Comparison of ENCODE assay signal across 11 cellular contexts in the genomic region with DNA sequence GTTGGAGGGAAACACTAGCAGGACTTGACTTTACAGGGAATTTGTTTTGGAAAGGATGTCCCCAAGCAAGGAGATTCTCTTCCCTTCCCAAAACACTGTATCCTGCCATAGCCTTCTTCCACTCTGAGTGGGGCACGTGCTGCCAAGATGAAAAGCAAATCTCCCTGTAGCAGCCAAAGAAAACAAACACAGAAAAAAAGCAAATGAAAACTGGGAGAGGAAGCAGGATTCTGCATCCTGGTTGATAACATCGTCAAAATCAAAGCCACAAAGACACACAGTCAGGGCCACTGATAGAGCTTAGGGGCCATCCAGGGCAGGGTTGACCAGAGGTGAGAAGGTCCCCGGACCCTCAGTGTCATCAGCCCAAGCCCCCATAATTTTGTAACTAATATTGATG. TPM values are rescaled to one million over a fixed set of nuclear protein-coding genes. Genes with fewer than 3 reads are reported as not detected.
DNase-seq lines count a peak whose midpoint lies in the region; ATAC-seq and TF ChIP-seq lines count a peak whose summit lies in the region.
"Had no signal": no experiment of that assay in that cellular context is flagged by ENCODE, and none has a peak within 500 bp of the region (broad histone marks: within the 10 kb centered on the region; RNA-seq: fewer than 3 reads in every experiment).

No MANE protein-coding gene starts in this region.

- H3K79me2 ChIP-seq in OCI-LY7 (ENCODE audit: insufficient read depth, low read depth, low read length), result no peaks in the 10 kb centered on the region
- no peaks in the 10 kb centered on the region for H3K79me2 ChIP-seq in fibroblast of lung (ENCODE audit: control insufficient read depth, insufficient read depth, low read length)

- H3K4me3 Mint-ChIP-seq in CD14-positive monocyte (peak overlapping the region in 1 of 2 donors; percentile 65), WTC11 (no peak overlapping the region)

- H3K27ac ChIP-seq in OCI-LY7 (ENCODE audit: low read depth, low read length, poor library complexity, severe bottlenecking), result no peak overlapping the region
- no peak overlapping the region for H3K27ac ChIP-seq in fibroblast of lung (ENCODE audit: insufficient read depth, low read length)
- peak overlapping the region; percentile 73 to 80 for H3K27ac ChIP-seq in prostate gland
- H3K27ac ChIP-seq: brain microvascular endothelial cell, HL-60 had no signal

- WGBS in prostate gland, result 36% methylated on average over 3 of the region's 3 CpGs

- H3K4me1 ChIP-seq in OCI-LY7 (ENCODE audit: insufficient read depth, low read length, poor library complexity, severe bottlenecking) (peaks cover 7% of the 10 kb centered on the region), fibroblast of lung (ENCODE audit: control insufficient read depth, extremely low read depth, insufficient read depth, low read length) (peaks cover 18% of the 10 kb centered on the region), prostate gland (replicated peaks) (no peaks in the 10 kb centered on the region)

- peaks cover 0 to 2% of the 10 kb centered on the region in 2 donors for H3K36me3 Mint-ChIP-seq in CD14-positive monocyte
- no peaks in the 10 kb centered on the region for H3K36me3 Mint-ChIP-seq in WTC11

- ATAC-seq in GM18519 (IDR thresholded peaks at IDR 0.05; ENCODE audit: low FRiP score, unreplicated experiment) (no peak), WTC11 (no peak)

- DNase-seq in CD14-positive monocyte (ENCODE audit: low spot score), result no peak
- no peak for DNase-seq in OCI-LY7 (ENCODE audit: low spot score)
- DNase-seq in fibroblast of lung (ENCODE audit: low read depth in 2 of 2), result peak in 1 of 2 donors; percentile 36
- DNase-seq in prostate gland (ENCODE audit: low spot score), result peak; percentile 50
- no peak for DNase-seq in germinal center (ENCODE audit: low spot score)
- DNase-seq in stimulated activated CD4-positive, alpha-beta T cell treated with anti-CD3 and anti-CD28 coated beads, Interleukin-15, amount 100 ng/mL, for 24 hours, result no peak
- DNase-seq in WTC11 (ENCODE audit: low spot score), result no peak
- DNase-seq: brain microvascular endothelial cell had no signal

- TF ChIP-seq CTCF in CD14-positive monocyte (IDR thresholded peaks at IDR 0.05) (no peak), OCI-LY7 (conservative IDR thresholded peaks at IDR 0.05; ENCODE audit: low read length) (no peak), fibroblast of lung (conservative IDR thresholded peaks at IDR 0.05 in 1 of 2, IDR thresholded peaks at IDR 0.05 in 1 of 2; ENCODE audit: low read depth in 1 of 2, low read length in 2 of 2) (no peak), prostate gland (IDR thresholded peaks at IDR 0.05) (no peak), WTC11 (IDR thresholded peaks at IDR 0.05) (no peak)

- H3K27me3 Mint-ChIP-seq in CD14-positive monocyte (ENCODE audit: low read depth in 3 of 3) (peaks cover 0 to 7% (median 0%) of the 10 kb centered on the region in 3 donors), WTC11 (ENCODE audit: low read depth) (no peaks in the 10 kb centered on the region; the same call in 1 of the 2 replicates)

- no peak for TF ChIP-seq POLR2A in prostate gland (IDR thresholded peaks at IDR 0.05)

- no peak overlapping the region for H3K4me2 ChIP-seq in OCI-LY7 (ENCODE audit: low read length)
- peak overlapping the region; percentile 27 for H3K4me2 ChIP-seq in fibroblast of lung (ENCODE audit: extremely low read depth, insufficient read depth, low read length)

- H3K36me3 ChIP-seq in OCI-LY7 (ENCODE audit: insufficient read depth, low read length), result no peaks in the 10 kb centered on the region
- H3K36me3 ChIP-seq in fibroblast of lung (ENCODE audit: control insufficient read depth, insufficient read depth, low read length), result no peaks in the 10 kb centered on the region
- H3K36me3 ChIP-seq in prostate gland, result no peaks in the 10 kb centered on the region
- H3K36me3 ChIP-seq: brain microvascular endothelial cell had no signal

- H4K20me1 ChIP-seq in OCI-LY7 (ENCODE audit: insufficient read depth, low read length) (no peaks in the 10 kb centered on the region), fibroblast of lung (ENCODE audit: control insufficient read depth, extremely low read depth, insufficient read depth, low read length) (no peaks in the 10 kb centered on the region)

- H3K4me3 ChIP-seq in OCI-LY7 (ENCODE audit: low read depth, low read length, poor library complexity, severe bottlenecking) (no peak overlapping the region), fibroblast of lung (replicated peaks in 1 of 4; ENCODE audit: control extremely low read depth in 1 of 4, insufficient read depth in 1 of 4, low read depth in 3 of 4, low read length in 4 of 4) (no peak overlapping the region), prostate gland (no peak overlapping the region)

- POLR2A ChIA-PET in OCI-LY7 (lab: Charles Lee), result no interaction called here
- POLR2A ChIA-PET in WTC11 (lab: Charles Lee), result no interaction called here

- H3K4me1 Mint-ChIP-seq in CD14-positive monocyte (peaks cover 31% of the 10 kb centered on the region), WTC11 (no peaks in the 10 kb centered on the region)

- no peak overlapping the region for H3K9ac ChIP-seq in fibroblast of lung (ENCODE audit: insufficient read depth, low read length)

- H3K9me3 Mint-ChIP-seq in CD14-positive monocyte (peaks cover 0 to 2% (median 0%) of the 10 kb centered on the region in 7 donors), WTC11 (no peaks in the 10 kb centered on the region)

- H3K9me3 ChIP-seq in OCI-LY7 (ENCODE audit: low read length), result no peaks in the 10 kb centered on the region
- no peaks in the 10 kb centered on the region for H3K9me3 ChIP-seq in fibroblast of lung (ENCODE audit: control insufficient read depth, insufficient read depth, low read depth, low read length)
- no peaks in the 10 kb centered on the region for H3K9me3 ChIP-seq in prostate gland

- H3K9me2 ChIP-seq in OCI-LY7 (ENCODE audit: insufficient read depth, low read length), result no peaks in the 10 kb centered on the region

- intact Hi-C loops in CD14-positive monocyte (cut with micrococcal nuclease) (loop anchor here in 1 of 2 donors (5.0 kb wide), 1 partner anchor 40 kb away; a partner anchor contains a TSS), OCI-LY7 (cut with micrococcal nuclease; ENCODE audit: unreplicated experiment) (no loop called here), prostate gland (cut with DNase I) (loop anchor here (5.0 kb wide), 1 partner anchor 40 kb away; a partner anchor contains a TSS)

- BruUV-seq in OCI-LY7 (replicated peaks; lab: Mats Ljungman, UMichigan), result no TSS peak

- CTCF ChIA-PET in OCI-LY7 (lab: Charles Lee; ENCODE audit: unreplicated experiment), result no interaction called here
- CTCF ChIA-PET in WTC11 (lab: Charles Lee), result interaction anchor here (1.7 kb wide), 1 partner anchor 395 kb away, joined by 8 read pairs; no protein-coding TSS in a partner anchor

- peaks cover under 1% of the 10 kb centered on the region for H3K27me3 ChIP-seq in fibroblast of lung (ENCODE audit: control insufficient read depth, insufficient read depth, low read length)
- H3K27me3 ChIP-seq in prostate gland (replicated peaks; ENCODE audit: insufficient read depth), result no peaks in the 10 kb centered on the region
- H3K27me3 ChIP-seq: brain microvascular endothelial cell had no signal

- H3K27ac Mint-ChIP-seq in CD14-positive monocyte, result peak overlapping the region in 5 of 7 donors; percentile 58 to 90 (median 78)
- H3K27ac Mint-ChIP-seq in WTC11, result no peak overlapping the region

- peak overlapping the region; percentile 88; the same call in 1 of the 2 replicates for H2AFZ ChIP-seq in OCI-LY7 (ENCODE audit: low read length)
- H2AFZ ChIP-seq in fibroblast of lung (ENCODE audit: low read length), result peak overlapping the region; percentile 56

TF ChIP-seq in WTC11, 78 proteins besides CTCF, POLR2A, EP300 and RAD21 (continues in another document):
- TF ChIP-seq, protein P1, sequence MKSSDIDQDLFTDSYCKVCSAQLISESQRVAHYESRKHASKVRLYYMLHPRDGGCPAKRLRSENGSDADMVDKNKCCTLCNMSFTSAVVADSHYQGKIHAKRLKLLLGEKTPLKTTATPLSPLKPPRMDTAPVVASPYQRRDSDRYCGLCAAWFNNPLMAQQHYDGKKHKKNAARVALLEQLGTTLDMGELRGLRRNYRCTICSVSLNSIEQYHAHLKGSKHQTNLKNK (CRISPR knock-in tag; IDR thresholded peaks at IDR 0.05), result no peak
- TF ChIP-seq ZNF317 (CRISPR knock-in tag; IDR thresholded peaks at IDR 0.05; ENCODE audit: borderline replicate concordance, low read depth), result no peak

RNA-seq across cellular contexts. Expression of a gene that starts 16.0 kb away (rescaled TPM):
- polyA plus RNA-seq in CD14-positive monocyte (under 1 TPM; 0.29 to 0.56 TPM), fibroblast of lung (7.3 and 14.5 TPM in 2 replicates)
- not detected in 2 replicates for total RNA-seq in OCI-LY7 (2014; rRNA removed; shearing (Covaris generic))
- total RNA-seq in OCI-LY7 (2022) (not detected in 2 replicates), fibroblast of lung (9.0 and 12.6 TPM in 2 replicates), prostate gland (10 to 100 TPM; 22.2 to 44.4 TPM), WTC11 (2021) (12.5 to 15.5 TPM (median 15.2 TPM) in 3 replicates)
- 5.3 and 10.2 TPM in 2 replicates for polyA plus RNA-seq in fibroblast of lung (2012)
- polyA minus RNA-seq in fibroblast of lung (ENCODE audit: low replicate concordance), result 1.1 and 9.6 TPM in 2 replicates
- polyA plus RNA-seq: neural cell had no signal

RNA-seq across cellular contexts. Expression of a gene that starts 42.0 kb away (rescaled TPM):
- 1 to 10 TPM; 1.9 to 3.1 TPM for polyA plus RNA-seq in CD14-positive monocyte
- not detected in 2 replicates for total RNA-seq in OCI-LY7 (2014; rRNA removed; shearing (Covaris generic))
- not detected in 2 replicates for total RNA-seq in OCI-LY7 (2022)
- total RNA-seq in fibroblast of lung, result 2.1 and 3.3 TPM in 2 replicates
- 0.63 and 2.2 TPM in 2 replicates for polyA plus RNA-seq in fibroblast of lung
- 0.86 and 1.8 TPM in 2 replicates for polyA plus RNA-seq in fibroblast of lung (2012)
- polyA minus RNA-seq in fibroblast of lung (ENCODE audit: low replicate concordance), result 0.44 and 1.8 TPM in 2 replicates
- 10 to 100 TPM; 26.9 to 79.4 TPM for total RNA-seq in prostate gland
- 10.0 to 11.5 TPM (median 11.1 TPM) in 3 replicates for total RNA-seq in WTC11 (2021)

RNA-seq across cellular contexts. Expression of a gene that starts 54.6 kb away (rescaled TPM):
- polyA plus RNA-seq in CD14-positive monocyte, result 10 to 100 TPM; 70.9 to 80.6 TPM
- total RNA-seq in OCI-LY7 (2014; rRNA removed; shearing (Covaris generic)), result not detected in 2 replicates
- total RNA-seq in OCI-LY7 (2022), result not detected in 2 replicates
- 9.6 and 9.8 TPM in 2 replicates for total RNA-seq in fibroblast of lung
- 1.8 and 2.8 TPM in 2 replicates for polyA plus RNA-seq in fibroblast of lung
- polyA plus RNA-seq in fibroblast of lung (2012), result 1.4 and 2.7 TPM in 2 replicates
- 1.1 TPM in 1 of 2 replicates, not detected in the other for polyA minus RNA-seq in fibroblast of lung (ENCODE audit: low replicate concordance)
- total RNA-seq in prostate gland, result 10 to 100 TPM in 1 of 2 donors, 1 to 10 TPM in 1; 5.7 to 29.7 TPM
- 25.8 to 33.6 TPM (median 29.5 TPM) in 3 replicates for total RNA-seq in WTC11 (2021)

Comparison
In these comparisons a context has a peak if more than half of its experiments do, and no peak if none do; other contexts are left out.
1. H3K27ac ChIP-seq: peak in prostate gland (2 of 2); none in OCI-LY7 (single experiment) and fibroblast of lung (single experiment).
2. RNA of a gene that starts 54.6 kb away (total RNA-seq): 5.7 to 29.7 TPM in prostate gland, 25.8 to 33.6 TPM in WTC11 and 9.6 to 9.8 TPM in fibroblast of lung; not detected in OCI-LY7; every median in the first group is over 4 times any median in the second.